In the genomic region with DNA sequence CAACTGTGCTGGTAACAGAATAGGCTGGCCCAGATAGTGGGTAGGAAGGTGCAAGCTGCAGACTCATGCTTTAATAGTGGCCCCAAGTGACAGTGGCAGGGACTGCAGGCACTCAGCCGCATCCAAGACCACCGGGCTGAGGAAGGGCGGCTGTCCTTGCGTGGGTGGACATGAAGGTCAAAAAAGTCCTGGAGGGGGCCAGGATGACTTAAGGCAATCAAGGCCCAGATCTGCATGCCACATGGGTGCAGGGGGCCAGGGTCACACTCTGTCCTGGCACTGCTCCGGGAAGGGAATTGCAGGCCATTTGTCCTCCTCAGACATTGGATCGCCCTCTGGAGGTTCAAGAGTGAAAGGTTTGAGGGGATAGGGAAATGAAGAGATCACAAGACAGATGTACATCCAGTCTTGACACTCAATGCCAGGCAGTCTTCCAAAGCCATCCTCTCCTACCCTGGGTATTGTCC, we compare ENCODE assay signal across 8 cellular contexts. TPM values are rescaled to one million over a fixed set of nuclear protein-coding genes. Genes with fewer than 3 reads are reported as not detected.
DNase-seq lines count a peak whose midpoint lies in the region; ATAC-seq and TF ChIP-seq lines count a peak whose summit lies in the region.

No MANE protein-coding gene starts in this region.

- H3K27me3 ChIP-seq in iPS-20b (ENCODE audit: insufficient read depth, low read length) (no peaks in the 10 kb centered on the region), thoracic aorta (replicated peaks; ENCODE audit: insufficient read depth) (no peaks in the 10 kb centered on the region)

- ATAC-seq in GM18868 (IDR thresholded peaks at IDR 0.05; ENCODE audit: unreplicated experiment) (peak; percentile 88), HG02943 (IDR thresholded peaks at IDR 0.05; ENCODE audit: low read depth, unreplicated experiment) (peak; percentile 91), thoracic aorta (ENCODE audit: insufficient number of reproducible peaks, low FRiP score, low read depth) (no peak)
- ATAC-seq in activated naive CD8-positive, alpha-beta T cell treated with anti-CD3 and anti-CD28 coated beads, Interleukin-2, amount 10 ng/mL, durations not matched to agents 7 days and 5 days (ENCODE audit: low read depth) = peak; percentile 66

- peak; percentile 59 for DNase-seq in CD1c-positive myeloid dendritic cell (ENCODE audit: extremely low spot score)
- DNase-seq in NCI-H146 treated with DMSO at 0.1 percent for 48 hours (lab: John Stamatoyannopoulos, UW; ENCODE audit: unreplicated experiment) = peak; percentile 75
- peak; percentile 51 for DNase-seq in activated naive CD8-positive, alpha-beta T cell treated with anti-CD3 and anti-CD28 coated beads, Interleukin-2, amount 10 ng/mL, durations not matched to agents 7 days and 5 days
- DNase-seq in thoracic aorta (ENCODE audit: low spot score) = no peak
- DNase-seq in occipital lobe (lab: John Stamatoyannopoulos, UW) = no peak

- no peak overlapping the region for H3K9ac ChIP-seq in iPS-20b (ENCODE audit: low read depth, low read length)

- peaks cover 15% of the 10 kb centered on the region for H3K4me1 Mint-ChIP-seq in activated naive CD8-positive, alpha-beta T cell treated with anti-CD3 and anti-CD28 coated beads, Interleukin-2, amount 10 ng/mL, durations not matched to agents 7 days and 5 days

- POLR2A ChIA-PET in activated naive CD8-positive, alpha-beta T cell treated with anti-CD3 and anti-CD28 coated beads, Interleukin-2, amount 10 ng/mL, durations not matched to agents 7 days and 5 days (lab: Charles Lee) = no interaction called here

- no peaks in the 10 kb centered on the region for H3K4me1 ChIP-seq in iPS-20b (ENCODE audit: insufficient read depth, low read length)
- H3K4me1 ChIP-seq in thoracic aorta (ENCODE audit: control insufficient read depth in 1 of 2, low read depth in 2 of 2) = peaks cover 4 to 13% of the 10 kb centered on the region in 2 donors

- H3K27me3 Mint-ChIP-seq in activated naive CD8-positive, alpha-beta T cell treated with anti-CD3 and anti-CD28 coated beads, Interleukin-2, amount 10 ng/mL, durations not matched to agents 7 days and 5 days = no peaks in the 10 kb centered on the region

- no peak overlapping the region for H3K4me3 Mint-ChIP-seq in activated naive CD8-positive, alpha-beta T cell treated with anti-CD3 and anti-CD28 coated beads, Interleukin-2, amount 10 ng/mL, durations not matched to agents 7 days and 5 days

- TF ChIP-seq CTCF in thoracic aorta (IDR thresholded peaks at IDR 0.05) = peak; percentile 20

- H3K27ac Mint-ChIP-seq in activated naive CD8-positive, alpha-beta T cell treated with anti-CD3 and anti-CD28 coated beads, Interleukin-2, amount 10 ng/mL, durations not matched to agents 7 days and 5 days = no peak overlapping the region

- H3K36me3 ChIP-seq in iPS-20b (ENCODE audit: insufficient read depth, low read depth, low read length) (peaks cover 26% of the 10 kb centered on the region), thoracic aorta (no peaks in the 10 kb centered on the region)

- H3K27ac ChIP-seq in iPS-20b (ENCODE audit: low read length) = no peak overlapping the region
- H3K27ac ChIP-seq in thoracic aorta = no peak overlapping the region

- peaks cover 9% of the 10 kb centered on the region for H3K36me3 Mint-ChIP-seq in activated naive CD8-positive, alpha-beta T cell treated with anti-CD3 and anti-CD28 coated beads, Interleukin-2, amount 10 ng/mL, durations not matched to agents 7 days and 5 days

- no peaks in the 10 kb centered on the region for H3K9me3 ChIP-seq in iPS-20b (ENCODE audit: insufficient read depth, low read depth, low read length)
- H3K9me3 ChIP-seq in thoracic aorta = no peaks in the 10 kb centered on the region

- no peaks in the 10 kb centered on the region for H3K9me3 Mint-ChIP-seq in activated naive CD8-positive, alpha-beta T cell treated with anti-CD3 and anti-CD28 coated beads, Interleukin-2, amount 10 ng/mL, durations not matched to agents 7 days and 5 days

- H3K4me3 ChIP-seq in iPS-20b (ENCODE audit: low read length) (peak overlapping the region; percentile 65), thoracic aorta (no peak overlapping the region)

RNA-seq across cellular contexts. Expression of a gene that starts 10.4 kb away (rescaled TPM):
- 10 to 100 TPM; 30.4 to 31.5 TPM for total RNA-seq in activated naive CD8-positive, alpha-beta T cell treated with anti-CD3 and anti-CD28 coated beads, Interleukin-2, amount 10 ng/mL, durations not matched to agents 7 days and 5 days
- total RNA-seq in thoracic aorta (1 to 10 TPM; 2.0 to 2.4 TPM), occipital lobe (0.94 TPM)

RNA-seq across cellular contexts. Expression of a gene that starts 30.4 kb away (rescaled TPM):
- 1 to 10 TPM; 8.3 to 8.8 TPM for total RNA-seq in activated naive CD8-positive, alpha-beta T cell treated with anti-CD3 and anti-CD28 coated beads, Interleukin-2, amount 10 ng/mL, durations not matched to agents 7 days and 5 days
- total RNA-seq in thoracic aorta (1 to 10 TPM; 3.9 to 6.1 TPM), occipital lobe (16.4 TPM)

RNA-seq across cellular contexts. Expression of a gene that starts 46.3 kb away (rescaled TPM):
- total RNA-seq in activated naive CD8-positive, alpha-beta T cell treated with anti-CD3 and anti-CD28 coated beads, Interleukin-2, amount 10 ng/mL, durations not matched to agents 7 days and 5 days = 1,000 to 10,000 TPM; 1,453 to 1,569 TPM
- total RNA-seq in thoracic aorta (100 to 1,000 TPM; 546 to 689 TPM), occipital lobe (772 TPM)

RNA-seq across cellular contexts. Expression of a gene that starts 54.2 kb away (rescaled TPM):
- total RNA-seq in activated naive CD8-positive, alpha-beta T cell treated with anti-CD3 and anti-CD28 coated beads, Interleukin-2, amount 10 ng/mL, durations not matched to agents 7 days and 5 days = not detected
- total RNA-seq in thoracic aorta = 1 to 10 TPM; 1.3 to 3.8 TPM
- total RNA-seq in occipital lobe = not detected

Comparison
In these comparisons a context has a peak if more than half of its experiments do, and no peak if none do; other contexts are left out.
1. DNase-seq: peak in CD1c-positive myeloid dendritic cell (single experiment), NCI-H146 treated with DMSO at 0.1 percent for 48 hours (single experiment) and activated naive CD8-positive, alpha-beta T cell treated with anti-CD3 and anti-CD28 coated beads, Interleukin-2, amount 10 ng/mL, durations not matched to agents 7 days and 5 days (single experiment); none in thoracic aorta (single experiment) and occipital lobe (single experiment).
2. RNA of a gene that starts 10.4 kb away (total RNA-seq): 30.4 to 31.5 TPM in activated naive CD8-positive, alpha-beta T cell treated with anti-CD3 and anti-CD28 coated beads, Interleukin-2, amount 10 ng/mL, durations not matched to agents 7 days and 5 days; 2.0 to 2.4 TPM in thoracic aorta and 0.94 TPM in occipital lobe (single experiment); every median in the first group is over 4 times any median in the second.